In genomic region chr2:170660406-170660805, GRCh38 we compare ENCODE assay signal across 18 cellular contexts. TPM values are rescaled to one million over a fixed set of nuclear protein-coding genes. Genes with fewer than 3 reads are reported as not detected.
DNase-seq lines count a peak whose midpoint lies in the region; TF ChIP-seq lines count a peak whose summit lies in the region.
"Had no signal": no experiment of that assay in that cellular context is flagged by ENCODE, and none has a peak within 500 bp of the region (broad histone marks: within the 10 kb centered on the region; RNA-seq: fewer than 3 reads in every experiment).

No MANE protein-coding gene starts in this region.

- no peak overlapping the region for H3K27ac ChIP-seq in neuronal stem cell (replicated peaks; ENCODE audit: low read length)
- H3K27ac ChIP-seq: RWPE1 had no signal

- no peaks in the 10 kb centered on the region for H3K9me3 ChIP-seq in neuronal stem cell (replicated peaks in 1 of 2; ENCODE audit: control insufficient read depth in 2 of 2, insufficient read depth in 1 of 2, low read depth in 1 of 2, low read length in 2 of 2)

- no peak overlapping the region for H3K18ac ChIP-seq in neuronal stem cell (ENCODE audit: low read length)

- H3K14ac ChIP-seq in neuronal stem cell (ENCODE audit: low read length), result no peak overlapping the region

- no peak overlapping the region for H4K8ac ChIP-seq in neuronal stem cell (ENCODE audit: low read depth, low read length)

- no peak overlapping the region for H2AFZ ChIP-seq in neuronal stem cell (ENCODE audit: low read length)

- CTCF ChIA-PET in activated naive CD4-positive, alpha-beta T cell treated with anti-CD3 and anti-CD28 coated beads for 36 hours (lab: Charles Lee), result interaction anchor here (0.7 kb wide), 1 partner anchor 32 kb away, joined by 3 read pairs; no protein-coding TSS in a partner anchor

- no peak overlapping the region for H2BK12ac ChIP-seq in neuronal stem cell (ENCODE audit: low read length)

- H3K23ac ChIP-seq in neuronal stem cell (ENCODE audit: low read depth, low read length, poor library complexity), result no peak overlapping the region

- intact Hi-C loops in activated naive CD4-positive, alpha-beta T cell treated with anti-CD3 and anti-CD28 coated beads for 36 hours (cut with micrococcal nuclease), result no loop called here

- no peaks in the 10 kb centered on the region for H3K27me3 Mint-ChIP-seq in mesothelial cell of epicardium (ENCODE audit: low read depth)
- H3K27me3 Mint-ChIP-seq in activated naive CD4-positive, alpha-beta T cell treated with anti-CD3 and anti-CD28 coated beads for 36 hours (ENCODE audit: low read depth), result no peaks in the 10 kb centered on the region

- H2AK5ac ChIP-seq in neuronal stem cell (ENCODE audit: low read depth, low read length), result no peak overlapping the region

- no peaks in the 10 kb centered on the region for H3K36me3 Mint-ChIP-seq in mesothelial cell of epicardium
- no peaks in the 10 kb centered on the region for H3K36me3 Mint-ChIP-seq in activated naive CD4-positive, alpha-beta T cell treated with anti-CD3 and anti-CD28 coated beads for 36 hours (ENCODE audit: low read depth)
- H3K36me3 Mint-ChIP-seq: naive B cell; stimulated activated effector memory CD8-positive, alpha-beta T cell treated with anti-CD3 and anti-CD28 coated beads, Interleukin-12 subunit alpha, Interleukin-12 subunit beta, amount 100 ng/mL, for 72 hours had no signal

- H3K36me3 ChIP-seq in neuronal stem cell (replicated peaks in 1 of 2; ENCODE audit: control insufficient read depth in 2 of 2, insufficient read depth in 2 of 2, low read length in 2 of 2), result no peaks in the 10 kb centered on the region

- no peaks in the 10 kb centered on the region for H3K27me3 ChIP-seq in neuronal stem cell (ENCODE audit: control insufficient read depth in 3 of 3, insufficient read depth in 3 of 3, low read depth in 1 of 3, low read length in 3 of 3)

- no peak overlapping the region for H3K4ac ChIP-seq in neuronal stem cell (ENCODE audit: low read length)

- no CpG with 5 or more reads among the region's 1 CpG for whole genome bisulfite sequencing in neuronal stem cell (ENCODE audit: extremely low coverage in 2 of 2, insufficient read length in 2 of 2, insufficient replicate concordance in 1 of 2), 2 donors

- no peak overlapping the region for H2BK15ac ChIP-seq in neuronal stem cell (ENCODE audit: low read length)

- TF ChIP-seq CTCF in choroid plexus epithelial cell (conservative IDR thresholded peaks at IDR 0.05; ENCODE audit: low read depth, low read length), result no peak
- no peak for TF ChIP-seq CTCF in mesothelial cell of epicardium (IDR thresholded peaks at IDR 0.05; ENCODE audit: unreplicated experiment)

- peak; percentile 90 for DNase-seq in DMS 273 (lab: John Stamatoyannopoulos, UW; ENCODE audit: unreplicated experiment)
- peak; percentile 64 for DNase-seq in LHCN-M2 (ENCODE audit: low read depth)
- peak; percentile 64 for DNase-seq in choroid plexus epithelial cell (ENCODE audit: low read depth)
- DNase-seq in mesothelial cell of epicardium (ENCODE audit: low spot score in 2 of 2, unreplicated experiment in 2 of 2), result no peak
- DNase-seq in neuronal stem cell (ENCODE audit: low spot score), result no peak
- DNase-seq in T-helper 2 cell, result no peak
- no peak for DNase-seq in SW480 (ENCODE audit: low spot score)
- DNase-seq in activated naive CD4-positive, alpha-beta T cell treated with anti-CD3 and anti-CD28 coated beads for 36 hours, result no peak
- DNase-seq: activated CD4-positive, alpha-beta T cell treated with anti-CD3 and anti-CD28 coated beads for 48 hours; activated T-cell treated with anti-CD3 and anti-CD28 coated beads, Interleukin-2, amount 50 U/mL, for 72 hours; anterior cingulate cortex; effector CD4-positive, alpha-beta T cell; naive B cell; NCI-H510A treated with DMSO at 0.1 percent for 48 hours; stimulated activated CD4-positive, alpha-beta T cell treated with anti-CD3 and anti-CD28 coated beads, Interleukin-4, amount 100 ng/mL, for 4 hours had no signal

- no peak overlapping the region for H4K91ac ChIP-seq in neuronal stem cell (ENCODE audit: low read depth, low read length, poor library complexity)

- no peak overlapping the region for H3K4me3 Mint-ChIP-seq in mesothelial cell of epicardium
- H3K4me3 Mint-ChIP-seq in activated naive CD4-positive, alpha-beta T cell treated with anti-CD3 and anti-CD28 coated beads for 36 hours, result no peak overlapping the region
- H3K4me3 Mint-ChIP-seq: activated T-cell treated with anti-CD3 and anti-CD28 coated beads, Interleukin-2, amount 50 U/mL, for 72 hours; stimulated activated effector memory CD8-positive, alpha-beta T cell treated with anti-CD3 and anti-CD28 coated beads, Interleukin-12 subunit alpha, Interleukin-12 subunit beta, amount 100 ng/mL, for 72 hours had no signal

- H3K4me3 ChIP-seq in choroid plexus epithelial cell (ENCODE audit: low read depth, low read length), result no peak overlapping the region
- no peak overlapping the region for H3K4me3 ChIP-seq in neuronal stem cell (ENCODE audit: low read length in 2 of 2)

- H2BK120ac ChIP-seq in neuronal stem cell (ENCODE audit: low read depth, low read length), result no peak overlapping the region

- H3K9ac ChIP-seq in neuronal stem cell (ENCODE audit: low read depth, low read length, poor library complexity), result no peak overlapping the region

- no peak overlapping the region for H2BK5ac ChIP-seq in neuronal stem cell (ENCODE audit: low read length)

- no peaks in the 10 kb centered on the region for H3K9me3 Mint-ChIP-seq in mesothelial cell of epicardium
- H3K9me3 Mint-ChIP-seq in activated naive CD4-positive, alpha-beta T cell treated with anti-CD3 and anti-CD28 coated beads for 36 hours, result no peaks in the 10 kb centered on the region
- H3K9me3 Mint-ChIP-seq: activated T-cell treated with anti-CD3 and anti-CD28 coated beads, Interleukin-2, amount 50 U/mL, for 72 hours; stimulated activated effector memory CD8-positive, alpha-beta T cell treated with anti-CD3 and anti-CD28 coated beads, Interleukin-12 subunit alpha, Interleukin-12 subunit beta, amount 100 ng/mL, for 72 hours had no signal

- H3K4me1 Mint-ChIP-seq in mesothelial cell of epicardium, result peaks cover 7% of the 10 kb centered on the region
- no peaks in the 10 kb centered on the region for H3K4me1 Mint-ChIP-seq in activated naive CD4-positive, alpha-beta T cell treated with anti-CD3 and anti-CD28 coated beads for 36 hours (ENCODE audit: low read depth)
- H3K4me1 Mint-ChIP-seq: naive B cell; stimulated activated effector memory CD8-positive, alpha-beta T cell treated with anti-CD3 and anti-CD28 coated beads, Interleukin-12 subunit alpha, Interleukin-12 subunit beta, amount 100 ng/mL, for 72 hours had no signal

- H3K27ac Mint-ChIP-seq in mesothelial cell of epicardium, result peak overlapping the region; percentile 39
- H3K27ac Mint-ChIP-seq in activated naive CD4-positive, alpha-beta T cell treated with anti-CD3 and anti-CD28 coated beads for 36 hours, result no peak overlapping the region
- H3K27ac Mint-ChIP-seq: activated T-cell treated with anti-CD3 and anti-CD28 coated beads, Interleukin-2, amount 50 U/mL, for 72 hours; naive B cell; stimulated activated effector memory CD8-positive, alpha-beta T cell treated with anti-CD3 and anti-CD28 coated beads, Interleukin-12 subunit alpha, Interleukin-12 subunit beta, amount 100 ng/mL, for 72 hours had no signal

- H3K4me2 ChIP-seq in neuronal stem cell (ENCODE audit: insufficient read depth, low read length, poor library complexity, severe bottlenecking), result no peak overlapping the region

- H3K79me1 ChIP-seq in neuronal stem cell (ENCODE audit: low read depth, low read length), result no peaks in the 10 kb centered on the region

- no peaks in the 10 kb centered on the region for H3K4me1 ChIP-seq in neuronal stem cell (ENCODE audit: control insufficient read depth in 2 of 2, insufficient read depth in 1 of 2, low read depth in 1 of 2, low read length in 2 of 2)

RNA-seq across cellular contexts. Expression of gene SP5, which starts 54.7 kb away (rescaled TPM):
- 0.13 TPM in 1 of 2 replicates, not detected in the other for total RNA-seq in LHCN-M2 (2014; rRNA removed)
- polyA plus RNA-seq in LHCN-M2 (2012), result not detected
- total RNA-seq in mesothelial cell of epicardium, result 2.2 to 4.6 TPM (median 2.7 TPM) in 3 replicates
- 0.04 TPM for polyA plus RNA-seq in neuronal stem cell (2013, experiment 1 of 2)
- 0.06 TPM for polyA plus RNA-seq in neuronal stem cell (2013, experiment 2 of 2)
- not detected for total RNA-seq in activated naive CD4-positive, alpha-beta T cell treated with anti-CD3 and anti-CD28 coated beads for 36 hours
- polyA plus RNA-seq: BJ had no signal

Comparison
In these comparisons a context has a peak if more than half of its experiments do, and no peak if none do; other contexts are left out.
1. DNase-seq: peak in DMS 273 (single experiment), LHCN-M2 (single experiment) and choroid plexus epithelial cell (single experiment); none in mesothelial cell of epicardium (0 of 2), neuronal stem cell (single experiment), T-helper 2 cell (0 of 5), SW480 (single experiment) and activated naive CD4-positive, alpha-beta T cell treated with anti-CD3 and anti-CD28 coated beads for 36 hours (single experiment).